Comparison of ENCODE assay signal across 33 cellular contexts in genomic region chr3:58377168-58377567, GRCh38.
"Had no signal": no experiment of that assay in that cellular context is flagged by ENCODE, and none has a peak within 500 bp of the region (broad histone marks: within the 10 kb centered on the region; RNA-seq: fewer than 3 reads in every experiment).

No MANE protein-coding gene starts in this region.

- DNase-seq: activated CD4-positive, alpha-beta T cell treated with anti-CD3 and anti-CD28 coated beads for 1 hour; activated CD4-positive, alpha-beta T cell treated with anti-CD3 and anti-CD28 coated beads, Interleukin-2, amount 10 ng/mL, durations not matched to agents 24 days and 14 days; activated CD4-positive, alpha-beta T cell treated with anti-CD3 and anti-CD28 coated beads, Interleukin-2, amount 50 U/mL, for 4 hours; activated CD4-positive, CD25-positive, alpha-beta regulatory T cell; activated CD8-positive, alpha-beta T cell treated with anti-CD3 and anti-CD28 coated beads, Interleukin-2, amount 10 ng/mL, durations not matched to agents 7 days and 5 days; activated gamma-delta T cell treated with Interleukin-2 at 50 U/mL for 16 hours; activated naive CD4-positive, alpha-beta T cell treated with anti-CD3 and anti-CD28 coated beads for 36 hours; activated T-cell treated with anti-CD3 and anti-CD28 coated beads, Interleukin-2, amount 50 U/mL, for 4 hours; adrenal gland; body of pancreas; cerebellar nuclear complex; NCI-H1092 treated with DMSO at 0.1 percent for 48 hours; NCI-H1417 treated with DMSO at 0.1 percent for 48 hours; NCI-H187 treated with DMSO at 0.1 percent for 48 hours; NCI-H2081; NCI-H2171 treated with DMSO at 0.1 percent for 48 hours; NCI-H2227 treated with DMSO at 0.1 percent for 48 hours; NCI-H446; NCI-H510A treated with DMSO at 0.1 percent for 48 hours; NCI-H526 treated with DMSO at 0.1 percent for 48 hours; NCI-H774; RPMI8226; SIG-M5; T-cell; T-helper 2 cell; T-helper 9 cell had no signal

- H3K27me3 Mint-ChIP-seq: activated CD4-positive, alpha-beta T cell treated with anti-CD3 and anti-CD28 coated beads, Interleukin-2, amount 10 ng/mL, durations not matched to agents 24 days and 14 days; T-cell had no signal

- H3K36me3 Mint-ChIP-seq: activated naive CD4-positive, alpha-beta T cell treated with anti-CD3 and anti-CD28 coated beads, Interleukin-2, amount 50 U/mL, for 72 hours had no signal

- H3K4me3 Mint-ChIP-seq: activated CD4-positive, alpha-beta T cell treated with anti-CD3 and anti-CD28 coated beads, Interleukin-2, amount 10 ng/mL, durations not matched to agents 24 days and 14 days; activated CD8-positive, alpha-beta T cell treated with anti-CD3 and anti-CD28 coated beads, Interleukin-2, amount 10 ng/mL, durations not matched to agents 7 days and 5 days; activated naive CD4-positive, alpha-beta T cell treated with anti-CD3 and anti-CD28 coated beads for 36 hours; activated T-cell treated with anti-CD3 and anti-CD28 coated beads, Interleukin-2, amount 50 U/mL, for 4 hours; activated T-helper 1 cell treated with anti-CD3 and anti-CD28 coated beads, Interleukin-12 subunit alpha, Interleukin-12 subunit beta, Interleukin-2, Interleukin-4 antibody, amounts not matched to agents 30 ng/mL and 10 ng/mL and 1 ng/mL, durations not matched to agents 14 hours and 24 hours and 36 hours; T-cell had no signal

- H3K4me1 Mint-ChIP-seq: T-cell had no signal

- H3K27ac Mint-ChIP-seq: activated CD4-positive, alpha-beta T cell treated with anti-CD3 and anti-CD28 coated beads, Interleukin-2, amount 10 ng/mL, durations not matched to agents 24 days and 14 days; activated CD8-positive, alpha-beta T cell treated with anti-CD3 and anti-CD28 coated beads, Interleukin-2, amount 10 ng/mL, durations not matched to agents 7 days and 5 days; activated naive CD4-positive, alpha-beta T cell treated with anti-CD3 and anti-CD28 coated beads for 36 hours; activated naive CD4-positive, alpha-beta T cell treated with anti-CD3 and anti-CD28 coated beads, Interleukin-2, amount 50 U/mL, for 72 hours; activated T-helper 1 cell treated with anti-CD3 and anti-CD28 coated beads, Interleukin-12 subunit alpha, Interleukin-12 subunit beta, Interleukin-2, Interleukin-4 antibody, amounts not matched to agents 30 ng/mL and 10 ng/mL and 1 ng/mL, durations not matched to agents 14 hours and 24 hours and 36 hours; T-cell had no signal

- H3K27ac ChIP-seq: adrenal gland, body of pancreas, breast epithelium, KMS-11, VCaP had no signal

- H3K36me3 ChIP-seq: adrenal gland, breast epithelium had no signal

- H3K9me3 ChIP-seq: adrenal gland, body of pancreas, breast epithelium had no signal

- H3K4me3 ChIP-seq: adrenal gland, body of pancreas, breast epithelium had no signal

- H3K27me3 ChIP-seq: adrenal gland, body of pancreas, breast epithelium had no signal

- H3K9ac ChIP-seq: KMS-11 had no signal

- H3K4me2 ChIP-seq: KMS-11 had no signal

- H3K9me3 Mint-ChIP-seq: activated CD4-positive, alpha-beta T cell treated with anti-CD3 and anti-CD28 coated beads, Interleukin-2, amount 10 ng/mL, durations not matched to agents 24 days and 14 days; activated naive CD4-positive, alpha-beta T cell treated with anti-CD3 and anti-CD28 coated beads for 36 hours; activated naive CD4-positive, alpha-beta T cell treated with anti-CD3 and anti-CD28 coated beads, Interleukin-2, amount 50 U/mL, for 72 hours; activated T-cell treated with anti-CD3 and anti-CD28 coated beads, Interleukin-2, amount 50 U/mL, for 4 hours; activated T-helper 1 cell treated with anti-CD3 and anti-CD28 coated beads, Interleukin-12 subunit alpha, Interleukin-12 subunit beta, Interleukin-2, Interleukin-4 antibody, amounts not matched to agents 30 ng/mL and 10 ng/mL and 1 ng/mL, durations not matched to agents 14 hours and 24 hours and 36 hours; T-cell had no signal

- H3K4me1 ChIP-seq: breast epithelium had no signal

- ATAC-seq: activated CD8-positive, alpha-beta T cell treated with anti-CD3 and anti-CD28 coated beads, Interleukin-2, amount 10 ng/mL, durations not matched to agents 7 days and 5 days; activated naive CD4-positive, alpha-beta T cell treated with anti-CD3 and anti-CD28 coated beads, Interleukin-2, amount 50 U/mL, for 72 hours; activated T-cell treated with anti-CD3 and anti-CD28 coated beads, Interleukin-2, amount 50 U/mL, for 4 hours; body of pancreas; Panc1; SK-N-SH treated with all-trans-retinoic acid at 6 μM for 48 hours; T-cell had no signal
